ENCODE assay signal across 12 cellular contexts in the genomic region with DNA sequence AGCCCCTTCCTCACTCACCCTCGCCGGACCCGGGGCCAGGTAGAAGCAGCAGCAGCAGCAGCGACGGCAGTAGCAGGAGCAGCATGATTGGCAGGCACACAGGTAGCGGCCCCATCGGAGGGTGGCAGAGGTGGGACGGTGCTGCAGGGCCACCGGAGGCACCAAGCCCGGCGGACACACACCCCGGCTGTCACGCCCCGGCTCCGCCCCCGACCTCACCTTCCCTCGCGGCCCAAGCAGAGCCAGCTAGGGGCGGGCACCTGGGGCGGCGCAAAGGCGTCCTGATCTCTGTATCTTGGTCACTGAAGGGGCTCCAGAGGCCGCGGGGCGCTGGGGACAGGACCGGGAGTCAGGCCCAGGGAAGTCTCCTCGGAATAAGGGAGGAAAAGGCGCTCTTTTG. TPM values are rescaled to one million over a fixed set of nuclear protein-coding genes. Genes with fewer than 3 reads are reported as not detected.
DNase-seq lines count a peak whose midpoint lies in the region; ATAC-seq, FAIRE-seq and TF ChIP-seq lines count a peak whose summit lies in the region.
"Not testable (repeated sequence)": the region's sequence is repeated elsewhere in the genome, so short reads cannot be mapped to it uniquely, and the experiment has no call there.
"Had no signal": no experiment of that assay in that cellular context is flagged by ENCODE, and none has a peak within 500 bp of the region (broad histone marks: within the 10 kb centered on the region; RNA-seq: fewer than 3 reads in every experiment).

No MANE protein-coding gene starts in this region.

- not testable (repeated sequence) for H3K9me3 ChIP-seq in PC-3 (ENCODE audit: low read length); HepG2 (ENCODE audit: low read length); mucosa of descending colon

- H3K27ac Mint-ChIP-seq in WTC11: not testable (repeated sequence)

- not testable (repeated sequence) for H3K36me3 ChIP-seq in PC-3 (ENCODE audit: low read depth, low read length); HepG2 (replicated peaks in 1 of 2; ENCODE audit: control insufficient read depth in 1 of 2, insufficient read depth in 2 of 2, low read length in 2 of 2); mucosa of descending colon (ENCODE audit: low read depth)

- not testable (repeated sequence) for H3K4me1 Mint-ChIP-seq in WTC11

- not testable (repeated sequence) for H2AFZ ChIP-seq in PC-3 (ENCODE audit: low read length); HepG2 (ENCODE audit: low read length)

- BruUV-seq in PC-3 (replicated peaks; lab: Mats Ljungman, UMichigan); HepG2 (replicated peaks; lab: Mats Ljungman, UMichigan): not testable (repeated sequence)

- ATAC-seq in PC-3: peak; percentile 60; the same call in 1 of the 2 replicates
- peak; percentile 92 for ATAC-seq in WTC11
- peak; percentile 70 for ATAC-seq in foreskin keratinocyte
- ATAC-seq in HepG2: peak; percentile 50
- ATAC-seq in mucosa of descending colon: peak; percentile 96

- not testable (repeated sequence) for H3K4me1 ChIP-seq in PC-3 (ENCODE audit: insufficient read depth, low read length); foreskin keratinocyte; HepG2 (ENCODE audit: insufficient read depth, low read length); mucosa of descending colon (ENCODE audit: low read depth)

- not testable (repeated sequence) for H3K9me2 ChIP-seq in PC-3 (replicated peaks; ENCODE audit: low read length)

- in situ Hi-C loops in HepG2 (cut with HindIII; ENCODE audit: extremely low pct_ligation_motif_present, low pct_unique_long_range_greater_than_20kb): not testable (repeated sequence)

- not testable (repeated sequence) for TF ChIP-seq RAD21 in HepG2 (CRISPR knock-in tag; IDR thresholded peaks at IDR 0.05)

- DNase-seq in PC-3; WTC11 (ENCODE audit: low spot score); foreskin keratinocyte; HepG2 (ENCODE audit: low spot score); mucosa of descending colon: not testable (repeated sequence)

- not testable (repeated sequence) for H3K27me3 Mint-ChIP-seq in WTC11 (ENCODE audit: low read depth)

- not testable (repeated sequence) for H3K79me2 ChIP-seq in PC-3 (ENCODE audit: low read length); HepG2 (ENCODE audit: insufficient read depth, low read length)

- not testable (repeated sequence) for H3K9ac ChIP-seq in PC-3 (ENCODE audit: low read length); HepG2 (ENCODE audit: insufficient read depth, low read depth, low read length)

- not testable (repeated sequence) for H3K4me2 ChIP-seq in PC-3 (ENCODE audit: low read length); HepG2 (ENCODE audit: low read depth, low read length)

- TF ChIP-seq EP300 in HepG2 (IDR thresholded peaks at IDR 0.05; ENCODE audit: low read depth in 2 of 2, low read length in 2 of 2); HepG2 (CRISPR knock-in tag; IDR thresholded peaks at IDR 0.05; ENCODE audit: borderline replicate concordance): not testable (repeated sequence)

- not testable (repeated sequence) for H3K27ac ChIP-seq in PC-3 (ENCODE audit: low read length); foreskin keratinocyte; HepG2 (ENCODE audit: extremely low read length, insufficient read depth, low read length)

- CTCF ChIA-PET in PC-3 (lab: Charles Lee); WTC11 (lab: Charles Lee); HepG2 (lab: Yijun Ruan, JAX; ENCODE audit: low intra/inter-chr PET ratio, low total read pairs): not testable (repeated sequence)

- TF ChIP-seq POLR2A in HepG2 (IDR thresholded peaks at IDR 0.05; ENCODE audit: insufficient read depth in 1 of 2, low read depth in 2 of 2, low read length in 2 of 2): not testable (repeated sequence)

- not testable (repeated sequence) for H3K36me3 Mint-ChIP-seq in WTC11

- not testable (repeated sequence) for H3K9me3 Mint-ChIP-seq in WTC11

- not testable (repeated sequence) for H3F3A ChIP-seq in PC-3 (ENCODE audit: low read length, unreplicated experiment)

- not testable (repeated sequence) for H3K4me3 Mint-ChIP-seq in WTC11

- not testable (repeated sequence) for H3K27me3 ChIP-seq in PC-3 (ENCODE audit: low read length); foreskin keratinocyte; HepG2 (ENCODE audit: control insufficient read depth in 1 of 2, insufficient read depth in 2 of 2, low read length in 2 of 2)

- TF ChIP-seq CTCF in PC-3 (conservative IDR thresholded peaks at IDR 0.05; ENCODE audit: low read depth, low read length); WTC11 (IDR thresholded peaks at IDR 0.05); foreskin keratinocyte (conservative IDR thresholded peaks at IDR 0.05); HepG2 (CRISPR knock-in tag; IDR thresholded peaks at IDR 0.05); mucosa of descending colon (IDR thresholded peaks at IDR 0.05): not testable (repeated sequence)

- WGBS in HepG2 (ENCODE audit: low lambda C conversion rate): no CpG with 5 or more reads among the region's 28 CpGs

- intact Hi-C loops in PC-3 (cut with micrococcal nuclease); HepG2 (cut with micrococcal nuclease; ENCODE audit: unreplicated experiment); mucosa of descending colon (cut with DNase I, micrococcal nuclease): not testable (repeated sequence)

- POLR2A ChIA-PET in PC-3 (lab: Charles Lee; ENCODE audit: unreplicated experiment); WTC11 (lab: Charles Lee); HepG2 (lab: Yijun Ruan, JAX): not testable (repeated sequence)

- H4K20me1 ChIP-seq in PC-3 (ENCODE audit: low read length); HepG2 (ENCODE audit: insufficient read depth, low read length): not testable (repeated sequence)

- FAIRE-seq in HepG2 (lab: Jason Lieb, UNC): not testable (repeated sequence)

- H3K4me3 ChIP-seq in PC-3 (ENCODE audit: low read length); HepG2 (replicated peaks in 1 of 3; ENCODE audit: insufficient read depth in 1 of 3, low read depth in 2 of 3, low read length in 3 of 3); mucosa of descending colon: not testable (repeated sequence)

RNA-seq across cellular contexts. Expression of a gene that starts 9.1 kb away (rescaled TPM):
- total RNA-seq in PC-3 (2014; rRNA removed): 0.98 and 1.4 TPM in 2 replicates
- total RNA-seq in WTC11 (2021): 12.1 to 20.8 TPM (median 19.5 TPM) in 3 replicates
- total RNA-seq in foreskin keratinocyte: 0.75 TPM in 1 of 2 replicates, not detected in the other
- 0.35 and 0.55 TPM in 2 replicates for polyA plus RNA-seq in foreskin keratinocyte
- total RNA-seq in HepG2 (2016; rRNA removed; fragmentation: Illumina TruSeq; extraction: Trizol): 0.20 TPM in 1 of 2 replicates, not detected in the other
- not detected in 2 replicates for total RNA-seq in HepG2 (2016; cell fraction: cytosol; rRNA removed; fragmentation: Illumina TruSeq; extraction: Trizol; ENCODE audit: low read depth)
- not detected in 2 replicates for total RNA-seq in HepG2 (2016; cell fraction: insoluble cytoplasmic fraction; rRNA removed; fragmentation: Illumina TruSeq; extraction: Trizol)
- not detected in 2 replicates for total RNA-seq in HepG2 (2016; cell fraction: membrane; rRNA removed; fragmentation: Illumina TruSeq; extraction: Trizol)
- total RNA-seq in HepG2 (2016; cell fraction: nucleus; rRNA removed; fragmentation: Illumina TruSeq; extraction: Trizol): not detected in 2 replicates
- polyA plus RNA-seq in HepG2 (2011; rRNA removed): 0.08 and 0.50 TPM in 2 replicates
- 0.24 and 0.29 TPM in 2 replicates for polyA plus RNA-seq in HepG2 (2011; cell fraction: cytosol; rRNA removed)
- polyA plus RNA-seq in HepG2 (2011; cell fraction: nucleus; rRNA removed): 1.4 and 2.0 TPM in 2 replicates
- 1.1 TPM in 1 of 2 replicates, not detected in the other for polyA plus RNA-seq in HepG2 (2012)
- not detected in 2 replicates for polyA plus RNA-seq in HepG2 (2016; cell fraction: cytosol; fragmentation: Illumina TruSeq; extraction: Trizol; ENCODE audit: low read depth)
- not detected in 2 replicates for polyA plus RNA-seq in HepG2 (2016; cell fraction: insoluble cytoplasmic fraction; fragmentation: Illumina TruSeq; extraction: Trizol; ENCODE audit: low read depth)
- not detected in 2 replicates for polyA plus RNA-seq in HepG2 (2016; cell fraction: membrane; fragmentation: Illumina TruSeq; extraction: Trizol; ENCODE audit: low read depth)
- 1.4 TPM in 1 of 2 replicates, not detected in the other for polyA plus RNA-seq in HepG2 (2016; cell fraction: nucleus; fragmentation: Illumina TruSeq; extraction: Trizol; ENCODE audit: insufficient read depth, low read depth)
- not detected in 2 replicates for polyA minus RNA-seq in HepG2 (2011; rRNA and poly(A)+ RNA removed; ENCODE audit: low replicate concordance)
- not detected in 2 replicates for polyA minus RNA-seq in HepG2 (2011; cell fraction: cytosol; rRNA and poly(A)+ RNA removed)
- polyA minus RNA-seq in HepG2 (2011; cell fraction: nucleus; rRNA and poly(A)+ RNA removed): 0.52 and 0.99 TPM in 2 replicates
- 1 to 10 TPM; 3.9 to 8.8 (median 4.9) TPM for total RNA-seq in mucosa of descending colon
- total RNA-seq: Calu3, Daoy had no signal
- polyA plus RNA-seq: CD4-positive, alpha-beta memory T cell had no signal

RNA-seq across cellular contexts. Expression of a gene that starts 30.0 kb away (rescaled TPM):
- total RNA-seq in PC-3 (2014; rRNA removed) (1.1 and 1.4 TPM in 2 replicates), WTC11 (2021) (0.92 to 2.3 TPM (median 1.4 TPM) in 3 replicates), foreskin keratinocyte (4.0 and 5.1 TPM in 2 replicates), HepG2 (2016; rRNA removed; fragmentation: Illumina TruSeq; extraction: Trizol) (0.71 TPM in 1 of 2 replicates, not detected in the other), mucosa of descending colon (1 to 10 TPM in 2 of 3 donors, not detected in 1; 1.1 to 3.4 TPM)
- polyA plus RNA-seq in foreskin keratinocyte (7.4 and 9.8 TPM in 2 replicates), HepG2 (2011; rRNA removed) (0.91 and 1.3 TPM in 2 replicates)
- total RNA-seq in HepG2 (2016; cell fraction: cytosol; rRNA removed; fragmentation: Illumina TruSeq; extraction: Trizol; ENCODE audit: low read depth): not detected in 2 replicates
- total RNA-seq in HepG2 (2016; cell fraction: insoluble cytoplasmic fraction; rRNA removed; fragmentation: Illumina TruSeq; extraction: Trizol): 0.76 TPM in 1 of 2 replicates, not detected in the other
- not detected in 2 replicates for total RNA-seq in HepG2 (2016; cell fraction: membrane; rRNA removed; fragmentation: Illumina TruSeq; extraction: Trizol)
- total RNA-seq in HepG2 (2016; cell fraction: nucleus; rRNA removed; fragmentation: Illumina TruSeq; extraction: Trizol): 0.69 and 1.1 TPM in 2 replicates
- polyA plus RNA-seq in HepG2 (2011; cell fraction: cytosol; rRNA removed): 0.08 and 0.50 TPM in 2 replicates
- polyA plus RNA-seq in HepG2 (2011; cell fraction: nucleus; rRNA removed): 0.71 and 1.8 TPM in 2 replicates
- 0.34 and 1.3 TPM in 2 replicates for polyA plus RNA-seq in HepG2 (2012)
- polyA plus RNA-seq in HepG2 (2016; cell fraction: cytosol; fragmentation: Illumina TruSeq; extraction: Trizol; ENCODE audit: low read depth): 0.22 TPM in 1 of 2 replicates, not detected in the other
- polyA plus RNA-seq in HepG2 (2016; cell fraction: insoluble cytoplasmic fraction; fragmentation: Illumina TruSeq; extraction: Trizol; ENCODE audit: low read depth): 1.2 TPM in 1 of 2 replicates, not detected in the other
- not detected in 2 replicates for polyA plus RNA-seq in HepG2 (2016; cell fraction: membrane; fragmentation: Illumina TruSeq; extraction: Trizol; ENCODE audit: low read depth)
- 2.3 and 2.4 TPM in 2 replicates for polyA plus RNA-seq in HepG2 (2016; cell fraction: nucleus; fragmentation: Illumina TruSeq; extraction: Trizol; ENCODE audit: insufficient read depth, low read depth)
- not detected in 2 replicates for polyA minus RNA-seq in HepG2 (2011; rRNA and poly(A)+ RNA removed; ENCODE audit: low replicate concordance)
- not detected in 2 replicates for polyA minus RNA-seq in HepG2 (2011; cell fraction: cytosol; rRNA and poly(A)+ RNA removed)
- polyA minus RNA-seq in HepG2 (2011; cell fraction: nucleus; rRNA and poly(A)+ RNA removed): not detected in 2 replicates
- total RNA-seq: Daoy had no signal

RNA-seq across cellular contexts. Expression of a gene that starts 39.1 kb away (rescaled TPM):
- total RNA-seq in PC-3 (2014; rRNA removed) (0.22 TPM in 1 of 2 replicates, not detected in the other), WTC11 (2021) (0.39 to 0.85 TPM (median 0.42 TPM) in 3 replicates), foreskin keratinocyte (0.34 and 0.71 TPM in 2 replicates), HepG2 (2016; rRNA removed; fragmentation: Illumina TruSeq; extraction: Trizol) (not detected in 2 replicates), mucosa of descending colon (10 to 100 TPM; 20.9 to 53.1 (median 48.6) TPM)
- polyA plus RNA-seq in foreskin keratinocyte (0.79 and 0.90 TPM in 2 replicates), HepG2 (2011; rRNA removed) (not detected in 2 replicates)
- total RNA-seq in HepG2 (2016; cell fraction: cytosol; rRNA removed; fragmentation: Illumina TruSeq; extraction: Trizol; ENCODE audit: low read depth): not detected in 2 replicates
- not detected in 2 replicates for total RNA-seq in HepG2 (2016; cell fraction: insoluble cytoplasmic fraction; rRNA removed; fragmentation: Illumina TruSeq; extraction: Trizol)
- not detected in 2 replicates for total RNA-seq in HepG2 (2016; cell fraction: membrane; rRNA removed; fragmentation: Illumina TruSeq; extraction: Trizol)
- not detected in 2 replicates for total RNA-seq in HepG2 (2016; cell fraction: nucleus; rRNA removed; fragmentation: Illumina TruSeq; extraction: Trizol)
- 0.05 TPM in 1 of 2 replicates, not detected in the other for polyA plus RNA-seq in HepG2 (2011; cell fraction: cytosol; rRNA removed)
- not detected in 2 replicates for polyA plus RNA-seq in HepG2 (2011; cell fraction: nucleus; rRNA removed)
- polyA plus RNA-seq in HepG2 (2012): not detected in 2 replicates
- not detected in 2 replicates for polyA plus RNA-seq in HepG2 (2016; cell fraction: cytosol; fragmentation: Illumina TruSeq; extraction: Trizol; ENCODE audit: low read depth)
- not detected in 2 replicates for polyA plus RNA-seq in HepG2 (2016; cell fraction: insoluble cytoplasmic fraction; fragmentation: Illumina TruSeq; extraction: Trizol; ENCODE audit: low read depth)
- not detected in 2 replicates for polyA plus RNA-seq in HepG2 (2016; cell fraction: membrane; fragmentation: Illumina TruSeq; extraction: Trizol; ENCODE audit: low read depth)
- polyA plus RNA-seq in HepG2 (2016; cell fraction: nucleus; fragmentation: Illumina TruSeq; extraction: Trizol; ENCODE audit: insufficient read depth, low read depth): not detected in 2 replicates
- polyA minus RNA-seq in HepG2 (2011; rRNA and poly(A)+ RNA removed; ENCODE audit: low replicate concordance): not detected in 2 replicates
- not detected in 2 replicates for polyA minus RNA-seq in HepG2 (2011; cell fraction: cytosol; rRNA and poly(A)+ RNA removed)
- polyA minus RNA-seq in HepG2 (2011; cell fraction: nucleus; rRNA and poly(A)+ RNA removed): not detected in 2 replicates
- total RNA-seq: A172; A673; CD4-positive, alpha-beta memory T cell; Daoy; G401 had no signal
- polyA plus RNA-seq: BJ; CD4-positive, alpha-beta memory T cell had no signal

Comparison
In these comparisons a context has a peak if more than half of its experiments do, and no peak if none do; other contexts are left out.
1. RNA of a gene that starts 39.1 kb away (total RNA-seq): 20.9 to 53.1 TPM in mucosa of descending colon; 0.34 to 0.71 TPM in foreskin keratinocyte, 0.39 to 0.85 TPM in WTC11, 0.22 TPM in PC-3 and not detected in HepG2; every median in the first group is over 10 times any median in the second.
2. Peak in every context shown above with its lines, with median percentiles within 50 percentile points of each other: ATAC-seq.